In genomic region chr19:18429717-18430416, GRCh38 we compare ENCODE assay signal across 11 cellular contexts. TPM values are rescaled to one million over a fixed set of nuclear protein-coding genes. Genes with fewer than 3 reads are reported as not detected.
A peak's percentile ranks its signal among the peaks of the same experiment; 100 is the strongest.
DNase-seq lines count a peak whose midpoint lies in the region; ATAC-seq, FAIRE-seq and TF ChIP-seq lines count a peak whose summit lies in the region.
"Had no signal": no experiment of that assay in that cellular context is flagged by ENCODE, and none has a peak within 500 bp of the region (broad histone marks: within the 10 kb centered on the region; RNA-seq: fewer than 3 reads in every experiment).

No MANE protein-coding gene starts in this region.

- peak overlapping the region; percentile 56 for H3K27ac Mint-ChIP-seq in mesothelial cell of epicardium

- TF ChIP-seq CTCF in HepG2 (CRISPR knock-in tag; IDR thresholded peaks at IDR 0.05) (no peak), right lobe of liver (IDR thresholded peaks at IDR 0.05) (no peak), ascending aorta (IDR thresholded peaks at IDR 0.05) (no peak), mesothelial cell of epicardium (IDR thresholded peaks at IDR 0.05; ENCODE audit: unreplicated experiment) (no peak)

- peak overlapping the region; percentile 53 for H3K4me3 Mint-ChIP-seq in mesothelial cell of epicardium

- POLR2A ChIA-PET in HepG2 (lab: Yijun Ruan, JAX): no interaction called here

- no peaks in the 10 kb centered on the region for H3K9me3 Mint-ChIP-seq in mesothelial cell of epicardium

- no peak for FAIRE-seq in HepG2 (lab: Jason Lieb, UNC)
- FAIRE-seq: colon had no signal

- intact Hi-C loops in HepG2 (cut with micrococcal nuclease; ENCODE audit: unreplicated experiment): no loop called here
- intact Hi-C loops in right lobe of liver (cut with DNase I): no loop called here
- intact Hi-C loops in ascending aorta (cut with DNase I): no loop called here

- TF ChIP-seq POLR2A in HepG2 (IDR thresholded peaks at IDR 0.05; ENCODE audit: insufficient read depth in 1 of 2, low read depth in 2 of 2, low read length in 2 of 2) (no peak), right lobe of liver (IDR thresholded peaks at IDR 0.05) (no peak)

- no peak overlapping the region for H3K4me3 ChIP-seq in HepG2 (replicated peaks in 1 of 3; ENCODE audit: insufficient read depth in 1 of 3, low read depth in 2 of 3, low read length in 3 of 3)
- no peak overlapping the region for H3K4me3 ChIP-seq in right lobe of liver
- H3K4me3 ChIP-seq in ascending aorta: peak overlapping the region in 1 of 2 donors; percentile 64

- no peak overlapping the region for H3K27ac ChIP-seq in HepG2 (ENCODE audit: extremely low read length, insufficient read depth, low read length)
- no peak overlapping the region for H3K27ac ChIP-seq in right lobe of liver
- peak overlapping the region; percentile 69 to 81 for H3K27ac ChIP-seq in ascending aorta

- peaks cover 1 to 3% of the 10 kb centered on the region in 2 experiments; a peak in 2 of 5 replicates for H3K36me3 ChIP-seq in HepG2 (replicated peaks in 1 of 2; ENCODE audit: control insufficient read depth in 1 of 2, insufficient read depth in 2 of 2, low read length in 2 of 2)
- H3K36me3 ChIP-seq in right lobe of liver: no peaks in the 10 kb centered on the region
- H3K36me3 ChIP-seq in ascending aorta: peaks cover 0 to 4% of the 10 kb centered on the region in 2 donors

- no peak overlapping the region for H2AFZ ChIP-seq in HepG2 (ENCODE audit: low read length)

- no peaks in the 10 kb centered on the region for H3K36me3 Mint-ChIP-seq in mesothelial cell of epicardium

- H3K4me1 Mint-ChIP-seq in mesothelial cell of epicardium: peaks cover 33% of the 10 kb centered on the region

- H3K9me3 ChIP-seq in HepG2 (ENCODE audit: low read length): no peaks in the 10 kb centered on the region
- no peaks in the 10 kb centered on the region for H3K9me3 ChIP-seq in right lobe of liver
- H3K9me3 ChIP-seq in ascending aorta: no peaks in the 10 kb centered on the region

- no peaks in the 10 kb centered on the region for H3K79me2 ChIP-seq in HepG2 (ENCODE audit: insufficient read depth, low read length)

- H4K20me1 ChIP-seq in HepG2 (ENCODE audit: insufficient read depth, low read length): no peaks in the 10 kb centered on the region

- DNase-seq in HepG2 (ENCODE audit: low spot score) (no peak), right lobe of liver (no peak), ascending aorta (ENCODE audit: low spot score in 2 of 2) (no peak), mesothelial cell of epicardium (ENCODE audit: low spot score in 2 of 2, unreplicated experiment in 2 of 2) (no peak), RPMI8226 (no peak), retina (no peak), iPS-NIHi7 (ENCODE audit: extremely low spot score) (no peak)

- in situ Hi-C loops in HepG2 (cut with HindIII; ENCODE audit: extremely low pct_ligation_motif_present, low pct_unique_long_range_greater_than_20kb): no loop called here

- no peak overlapping the region for H3K9ac ChIP-seq in HepG2 (ENCODE audit: insufficient read depth, low read depth, low read length)

- ATAC-seq in HepG2: no peak
- no peak for ATAC-seq in right lobe of liver
- no peak for ATAC-seq in GM21423 (IDR thresholded peaks at IDR 0.05; ENCODE audit: unreplicated experiment)

- TF ChIP-seq RAD21 in HepG2 (CRISPR knock-in tag; IDR thresholded peaks at IDR 0.05): no peak

- no peaks in the 10 kb centered on the region for H3K27me3 Mint-ChIP-seq in mesothelial cell of epicardium (ENCODE audit: low read depth)

- CTCF ChIA-PET in HepG2 (lab: Yijun Ruan, JAX; ENCODE audit: low intra/inter-chr PET ratio, low total read pairs): no interaction called here

- BruUV-seq in HepG2 (replicated peaks; lab: Mats Ljungman, UMichigan): no TSS peak

- H3K27me3 ChIP-seq in HepG2 (ENCODE audit: control insufficient read depth in 1 of 2, insufficient read depth in 2 of 2, low read length in 2 of 2): no peaks in the 10 kb centered on the region
- no peaks in the 10 kb centered on the region for H3K27me3 ChIP-seq in right lobe of liver
- no peaks in the 10 kb centered on the region for H3K27me3 ChIP-seq in ascending aorta

- H3K4me1 ChIP-seq in HepG2 (ENCODE audit: insufficient read depth, low read length) (no peaks in the 10 kb centered on the region), right lobe of liver (peaks cover 0 to 7% (median 0%) of the 10 kb centered on the region in 4 donors), ascending aorta (peaks cover 23 to 32% of the 10 kb centered on the region in 2 donors)

- WGBS in HepG2 (ENCODE audit: low lambda C conversion rate): 97% methylated on average over 10 of the region's 13 CpGs
- WGBS in right lobe of liver (ENCODE audit: insufficient coverage, low coverage, low lambda C conversion rate, missing lambda C conversion rate): 40% methylated on average over 8 of the region's 13 CpGs

- H3K4me2 ChIP-seq in HepG2 (ENCODE audit: low read depth, low read length): no peak overlapping the region

- TF ChIP-seq EP300 in HepG2 (IDR thresholded peaks at IDR 0.05; ENCODE audit: low read depth in 2 of 2, low read length in 2 of 2) (no peak), HepG2 (CRISPR knock-in tag; IDR thresholded peaks at IDR 0.05; ENCODE audit: borderline replicate concordance) (no peak)

RNA-seq across cellular contexts. Expression of gene ISYNA1, which starts 8.1 kb away (rescaled TPM):
- 29.4 and 48.5 TPM in 2 replicates for total RNA-seq in HepG2 (2016; rRNA removed; fragmentation: Illumina TruSeq; extraction: Trizol)
- total RNA-seq in HepG2 (2016; cell fraction: cytosol; rRNA removed; fragmentation: Illumina TruSeq; extraction: Trizol; ENCODE audit: low read depth): 8.4 and 10.1 TPM in 2 replicates
- 29.3 and 46.4 TPM in 2 replicates for total RNA-seq in HepG2 (2016; cell fraction: insoluble cytoplasmic fraction; rRNA removed; fragmentation: Illumina TruSeq; extraction: Trizol)
- 16.0 and 18.7 TPM in 2 replicates for total RNA-seq in HepG2 (2016; cell fraction: membrane; rRNA removed; fragmentation: Illumina TruSeq; extraction: Trizol)
- 33.6 and 37.4 TPM in 2 replicates for total RNA-seq in HepG2 (2016; cell fraction: nucleus; rRNA removed; fragmentation: Illumina TruSeq; extraction: Trizol)
- 29.6 and 36.5 TPM in 2 replicates for polyA plus RNA-seq in HepG2 (2011; rRNA removed)
- polyA plus RNA-seq in HepG2 (2011; cell fraction: cytosol; rRNA removed): 14.0 and 25.3 TPM in 2 replicates
- polyA plus RNA-seq in HepG2 (2011; cell fraction: nucleus; rRNA removed): 246 and 367 TPM in 2 replicates
- polyA plus RNA-seq in HepG2 (2012): 32.5 and 49.8 TPM in 2 replicates
- polyA plus RNA-seq in HepG2 (2016; cell fraction: cytosol; fragmentation: Illumina TruSeq; extraction: Trizol; ENCODE audit: low read depth): 16.0 and 16.5 TPM in 2 replicates
- polyA plus RNA-seq in HepG2 (2016; cell fraction: insoluble cytoplasmic fraction; fragmentation: Illumina TruSeq; extraction: Trizol; ENCODE audit: low read depth): 44.6 and 57.4 TPM in 2 replicates
- polyA plus RNA-seq in HepG2 (2016; cell fraction: membrane; fragmentation: Illumina TruSeq; extraction: Trizol; ENCODE audit: low read depth): 18.1 and 22.4 TPM in 2 replicates
- 103 and 119 TPM in 2 replicates for polyA plus RNA-seq in HepG2 (2016; cell fraction: nucleus; fragmentation: Illumina TruSeq; extraction: Trizol; ENCODE audit: insufficient read depth, low read depth)
- 1.3 and 50.2 TPM in 2 replicates for polyA minus RNA-seq in HepG2 (2011; rRNA and poly(A)+ RNA removed; ENCODE audit: low replicate concordance)
- polyA minus RNA-seq in HepG2 (2011; cell fraction: cytosol; rRNA and poly(A)+ RNA removed): 20.4 and 29.0 TPM in 2 replicates
- 13.3 and 14.3 TPM in 2 replicates for polyA minus RNA-seq in HepG2 (2011; cell fraction: nucleus; rRNA and poly(A)+ RNA removed)
- total RNA-seq in right lobe of liver: 1 to 10 TPM; 6.5 to 8.3 (median 7.8) TPM
- total RNA-seq in ascending aorta: 93.1 TPM
- total RNA-seq in mesothelial cell of epicardium: 795 to 833 TPM (median 826 TPM) in 3 replicates

RNA-seq across cellular contexts. Expression of gene SSBP4, which starts 10.7 kb away (rescaled TPM):
- total RNA-seq in HepG2 (2016; rRNA removed; fragmentation: Illumina TruSeq; extraction: Trizol): 19.3 and 39.5 TPM in 2 replicates
- total RNA-seq in HepG2 (2016; cell fraction: cytosol; rRNA removed; fragmentation: Illumina TruSeq; extraction: Trizol; ENCODE audit: low read depth): 95.2 and 104 TPM in 2 replicates
- total RNA-seq in HepG2 (2016; cell fraction: insoluble cytoplasmic fraction; rRNA removed; fragmentation: Illumina TruSeq; extraction: Trizol): 14.4 and 39.0 TPM in 2 replicates
- total RNA-seq in HepG2 (2016; cell fraction: membrane; rRNA removed; fragmentation: Illumina TruSeq; extraction: Trizol): 103 and 124 TPM in 2 replicates
- total RNA-seq in HepG2 (2016; cell fraction: nucleus; rRNA removed; fragmentation: Illumina TruSeq; extraction: Trizol): 26.9 and 35.1 TPM in 2 replicates
- polyA plus RNA-seq in HepG2 (2011; rRNA removed): 20.8 and 33.4 TPM in 2 replicates
- polyA plus RNA-seq in HepG2 (2011; cell fraction: cytosol; rRNA removed): 11.6 and 28.6 TPM in 2 replicates
- 200 and 290 TPM in 2 replicates for polyA plus RNA-seq in HepG2 (2011; cell fraction: nucleus; rRNA removed)
- polyA plus RNA-seq in HepG2 (2012): 18.2 and 31.6 TPM in 2 replicates
- polyA plus RNA-seq in HepG2 (2016; cell fraction: cytosol; fragmentation: Illumina TruSeq; extraction: Trizol; ENCODE audit: low read depth): 133 and 147 TPM in 2 replicates
- 34.3 and 41.3 TPM in 2 replicates for polyA plus RNA-seq in HepG2 (2016; cell fraction: insoluble cytoplasmic fraction; fragmentation: Illumina TruSeq; extraction: Trizol; ENCODE audit: low read depth)
- polyA plus RNA-seq in HepG2 (2016; cell fraction: membrane; fragmentation: Illumina TruSeq; extraction: Trizol; ENCODE audit: low read depth): 147 and 152 TPM in 2 replicates
- polyA plus RNA-seq in HepG2 (2016; cell fraction: nucleus; fragmentation: Illumina TruSeq; extraction: Trizol; ENCODE audit: insufficient read depth, low read depth): 117 and 122 TPM in 2 replicates
- 10.3 and 12.3 TPM in 2 replicates for polyA minus RNA-seq in HepG2 (2011; rRNA and poly(A)+ RNA removed; ENCODE audit: low replicate concordance)
- polyA minus RNA-seq in HepG2 (2011; cell fraction: cytosol; rRNA and poly(A)+ RNA removed): 12.0 and 13.9 TPM in 2 replicates
- 20.1 and 21.6 TPM in 2 replicates for polyA minus RNA-seq in HepG2 (2011; cell fraction: nucleus; rRNA and poly(A)+ RNA removed)
- 10 to 100 TPM; 12.8 to 23.9 (median 15.9) TPM for total RNA-seq in right lobe of liver
- total RNA-seq in ascending aorta: 233 TPM
- total RNA-seq in mesothelial cell of epicardium: 120 to 123 TPM (median 121 TPM) in 3 replicates

RNA-seq across cellular contexts. Expression of gene LRRC25, which starts 32.4 kb away (rescaled TPM):
- total RNA-seq in HepG2 (2016; rRNA removed; fragmentation: Illumina TruSeq; extraction: Trizol): 0.13 TPM in 1 of 2 replicates, not detected in the other
- 0.20 TPM in 1 of 2 replicates, not detected in the other for total RNA-seq in HepG2 (2016; cell fraction: cytosol; rRNA removed; fragmentation: Illumina TruSeq; extraction: Trizol; ENCODE audit: low read depth)
- total RNA-seq in HepG2 (2016; cell fraction: insoluble cytoplasmic fraction; rRNA removed; fragmentation: Illumina TruSeq; extraction: Trizol): 0.11 TPM in 1 of 2 replicates, not detected in the other
- 0.17 and 0.19 TPM in 2 replicates for total RNA-seq in HepG2 (2016; cell fraction: membrane; rRNA removed; fragmentation: Illumina TruSeq; extraction: Trizol)
- total RNA-seq in HepG2 (2016; cell fraction: nucleus; rRNA removed; fragmentation: Illumina TruSeq; extraction: Trizol): 0.25 TPM in 1 of 2 replicates, not detected in the other
- polyA plus RNA-seq in HepG2 (2011; rRNA removed): 0.53 and 0.85 TPM in 2 replicates
- 0.66 and 0.68 TPM in 2 replicates for polyA plus RNA-seq in HepG2 (2011; cell fraction: cytosol; rRNA removed)
- 0.16 and 0.35 TPM in 2 replicates for polyA plus RNA-seq in HepG2 (2011; cell fraction: nucleus; rRNA removed)
- polyA plus RNA-seq in HepG2 (2012): 0.11 and 0.13 TPM in 2 replicates
- polyA plus RNA-seq in HepG2 (2016; cell fraction: cytosol; fragmentation: Illumina TruSeq; extraction: Trizol; ENCODE audit: low read depth): 0.05 TPM in 1 of 2 replicates, not detected in the other
- polyA plus RNA-seq in HepG2 (2016; cell fraction: insoluble cytoplasmic fraction; fragmentation: Illumina TruSeq; extraction: Trizol; ENCODE audit: low read depth): 0.12 and 0.15 TPM in 2 replicates
- 0.13 TPM in 1 of 2 replicates, not detected in the other for polyA plus RNA-seq in HepG2 (2016; cell fraction: membrane; fragmentation: Illumina TruSeq; extraction: Trizol; ENCODE audit: low read depth)
- polyA plus RNA-seq in HepG2 (2016; cell fraction: nucleus; fragmentation: Illumina TruSeq; extraction: Trizol; ENCODE audit: insufficient read depth, low read depth): not detected in 2 replicates
- polyA minus RNA-seq in HepG2 (2011; rRNA and poly(A)+ RNA removed; ENCODE audit: low replicate concordance): 0.60 TPM in 1 of 2 replicates, not detected in the other
- 0.40 and 0.70 TPM in 2 replicates for polyA minus RNA-seq in HepG2 (2011; cell fraction: cytosol; rRNA and poly(A)+ RNA removed)
- 0.25 TPM in 1 of 2 replicates, not detected in the other for polyA minus RNA-seq in HepG2 (2011; cell fraction: nucleus; rRNA and poly(A)+ RNA removed)
- 10 to 100 TPM in 1 of 6 experiments, 1 to 10 TPM in 5; 1.9 to 12.6 (median 3.2) TPM for total RNA-seq in right lobe of liver
- 6.9 TPM for total RNA-seq in ascending aorta
- total RNA-seq in mesothelial cell of epicardium: 0.18 to 0.29 TPM in 2 of 3 replicates, not detected in the other
- total RNA-seq: LHCN-M2; T-helper 1 cell treated with Interleukin-12 subunit alpha and Interleukin-12 subunit beta and Interleukin-4 antibody, amounts not matched to agents 30 ng/mL and 1 ng/mL, for 36 hours had no signal

RNA-seq across cellular contexts. Expression of gene GDF15, which starts 43.9 kb away (rescaled TPM):
- 43.0 and 146 TPM in 2 replicates for total RNA-seq in HepG2 (2016; rRNA removed; fragmentation: Illumina TruSeq; extraction: Trizol)
- 42.0 and 45.2 TPM in 2 replicates for total RNA-seq in HepG2 (2016; cell fraction: cytosol; rRNA removed; fragmentation: Illumina TruSeq; extraction: Trizol; ENCODE audit: low read depth)
- 37.4 and 148 TPM in 2 replicates for total RNA-seq in HepG2 (2016; cell fraction: insoluble cytoplasmic fraction; rRNA removed; fragmentation: Illumina TruSeq; extraction: Trizol)
- total RNA-seq in HepG2 (2016; cell fraction: membrane; rRNA removed; fragmentation: Illumina TruSeq; extraction: Trizol): 53.4 and 57.4 TPM in 2 replicates
- 112 and 139 TPM in 2 replicates for total RNA-seq in HepG2 (2016; cell fraction: nucleus; rRNA removed; fragmentation: Illumina TruSeq; extraction: Trizol)
- 422 and 537 TPM in 2 replicates for polyA plus RNA-seq in HepG2 (2011; rRNA removed)
- 539 and 794 TPM in 2 replicates for polyA plus RNA-seq in HepG2 (2011; cell fraction: cytosol; rRNA removed)
- 1,510 and 1,558 TPM in 2 replicates for polyA plus RNA-seq in HepG2 (2011; cell fraction: nucleus; rRNA removed)
- polyA plus RNA-seq in HepG2 (2012): 229 and 758 TPM in 2 replicates
- polyA plus RNA-seq in HepG2 (2016; cell fraction: cytosol; fragmentation: Illumina TruSeq; extraction: Trizol; ENCODE audit: low read depth): 22.2 and 24.9 TPM in 2 replicates
- 49.2 and 57.0 TPM in 2 replicates for polyA plus RNA-seq in HepG2 (2016; cell fraction: insoluble cytoplasmic fraction; fragmentation: Illumina TruSeq; extraction: Trizol; ENCODE audit: low read depth)
- polyA plus RNA-seq in HepG2 (2016; cell fraction: membrane; fragmentation: Illumina TruSeq; extraction: Trizol; ENCODE audit: low read depth): 30.8 and 31.5 TPM in 2 replicates
- 315 and 334 TPM in 2 replicates for polyA plus RNA-seq in HepG2 (2016; cell fraction: nucleus; fragmentation: Illumina TruSeq; extraction: Trizol; ENCODE audit: insufficient read depth, low read depth)
- 4.5 and 440 TPM in 2 replicates for polyA minus RNA-seq in HepG2 (2011; rRNA and poly(A)+ RNA removed; ENCODE audit: low replicate concordance)
- 366 and 433 TPM in 2 replicates for polyA minus RNA-seq in HepG2 (2011; cell fraction: cytosol; rRNA and poly(A)+ RNA removed)
- polyA minus RNA-seq in HepG2 (2011; cell fraction: nucleus; rRNA and poly(A)+ RNA removed): 115 and 151 TPM in 2 replicates
- total RNA-seq in right lobe of liver: 100 to 1,000 TPM in 2 of 6 experiments, 10 to 100 TPM in 2, 1 to 10 TPM in 1, under 1 TPM in 1; 0.88 to 160 (median 57.5) TPM
- 8.5 TPM for total RNA-seq in ascending aorta
- 3.2 to 4.7 TPM (median 3.9 TPM) in 3 replicates for total RNA-seq in mesothelial cell of epicardium

Comparison
In these comparisons a context has a peak if more than half of its experiments do, and no peak if none do; other contexts are left out.
1. H3K27ac ChIP-seq: peak in ascending aorta (2 of 2); none in HepG2 (single experiment) and right lobe of liver (0 of 3).